22 cellular contexts compared by ENCODE assay signal in the genomic region with DNA sequence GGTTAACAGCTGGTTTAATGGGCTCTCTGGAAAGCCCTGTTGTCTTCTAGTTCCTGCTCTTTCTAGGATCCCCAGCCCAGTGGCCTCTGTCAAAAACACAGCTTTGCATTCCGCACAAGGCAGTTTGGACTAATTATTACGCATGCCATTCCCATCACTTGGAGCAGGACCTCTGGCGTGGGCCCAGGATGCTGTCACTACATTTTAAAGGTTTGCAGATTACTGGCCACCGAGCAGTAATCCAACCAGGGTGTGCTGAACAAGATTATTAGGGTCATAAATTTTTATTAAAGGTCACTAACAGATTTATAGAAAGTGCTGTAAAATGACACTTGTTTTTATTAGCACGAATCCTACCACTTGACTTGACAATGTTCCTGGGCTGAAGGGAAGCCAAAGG.
DNase-seq lines count a peak whose midpoint lies in the region; ATAC-seq and TF ChIP-seq lines count a peak whose summit lies in the region.
"Had no signal": no experiment of that assay in that cellular context is flagged by ENCODE, and none has a peak within 500 bp of the region (broad histone marks: within the 10 kb centered on the region; RNA-seq: fewer than 3 reads in every experiment).

No MANE protein-coding gene starts in this region.

- H3K4me3 ChIP-seq in right atrium auricular region = no peak overlapping the region
- no peak overlapping the region for H3K4me3 ChIP-seq in uterus
- H3K4me3 ChIP-seq: SJCRH30 had no signal

- ATAC-seq in Right ventricle myocardium superior (ENCODE audit: poor library complexity) = peak; percentile 62
- no peak for ATAC-seq in left lobe of liver
- ATAC-seq in HG03520 (IDR thresholded peaks at IDR 0.05; ENCODE audit: unreplicated experiment) = no peak
- no peak for ATAC-seq in HG02970 (IDR thresholded peaks at IDR 0.05; ENCODE audit: low FRiP score, unreplicated experiment)

- H3K27me3 ChIP-seq in right atrium auricular region (no peaks in the 10 kb centered on the region), uterus (no peaks in the 10 kb centered on the region)

- intact Hi-C loops in Right ventricle myocardium superior (cut with DNase I) (no loop called here), uterus (cut with DNase I; ENCODE audit: low total_unique reads) (no loop called here)

- H3K36me3 Mint-ChIP-seq in nephron progenitor cell (ENCODE audit: low read depth) = no peaks in the 10 kb centered on the region

- TF ChIP-seq CTCF in right atrium auricular region (IDR thresholded peaks at IDR 0.05) (no peak), VCaP (conservative IDR thresholded peaks at IDR 0.05) (no peak), nephron progenitor cell (IDR thresholded peaks at IDR 0.05) (no peak), uterus (IDR thresholded peaks at IDR 0.05) (no peak)

- no peak for TF ChIP-seq POLR2A in uterus (IDR thresholded peaks at IDR 0.05)

- no peaks in the 10 kb centered on the region for H3K9me3 Mint-ChIP-seq in nephron progenitor cell

- H3K4me1 ChIP-seq in right atrium auricular region (no peaks in the 10 kb centered on the region), uterus (peaks cover 0 to 3% of the 10 kb centered on the region in 2 donors)
- H3K4me1 ChIP-seq: SJCRH30 had no signal

- peaks cover 53% of the 10 kb centered on the region for H3K27me3 Mint-ChIP-seq in nephron progenitor cell (ENCODE audit: low read depth, poor library complexity)

- no peaks in the 10 kb centered on the region for H3K9me3 ChIP-seq in right atrium auricular region
- H3K9me3 ChIP-seq in uterus = no peaks in the 10 kb centered on the region
- H3K9me3 ChIP-seq: SJCRH30 had no signal

- DNase-seq in Right ventricle myocardium superior = peak; percentile 57
- no peak for DNase-seq in right atrium auricular region (ENCODE audit: low spot score)
- peak; percentile 15 for DNase-seq in nephron progenitor cell
- peak; percentile 79 to 86 for DNase-seq in uterus
- no peak for DNase-seq in left lobe of liver (ENCODE audit: low spot score)
- DNase-seq: 8988T, ACHN, Calu3, DMS79 treated with DMSO at 0.1 percent for 48 hours, HCEC 1CT, Karpas-422, MV-4-11, NCI-H1105, NCI-H1436 treated with DMSO at 0.1 percent for 48 hours, NCI-H1930, NCI-H2107, NCI-H524, NCI-H774, SJCRH30 had no signal

- peaks cover 13% of the 10 kb centered on the region for H3K4me1 Mint-ChIP-seq in nephron progenitor cell

- H3K4me3 Mint-ChIP-seq in nephron progenitor cell = no peak overlapping the region

- H3K36me3 ChIP-seq in right atrium auricular region = no peaks in the 10 kb centered on the region
- no peaks in the 10 kb centered on the region for H3K36me3 ChIP-seq in uterus
- H3K36me3 ChIP-seq: SJCRH30 had no signal

- no peak overlapping the region for H3K27ac ChIP-seq in right atrium auricular region
- peak overlapping the region; percentile 61 for H3K27ac ChIP-seq in VCaP
- H3K27ac ChIP-seq in uterus = peak overlapping the region in 1 of 2 donors; percentile 24
- H3K27ac ChIP-seq: SJCRH30 had no signal

- no peak overlapping the region for H3K27ac Mint-ChIP-seq in nephron progenitor cell

Comparison
In these comparisons a context has a peak if more than half of its experiments do, and no peak if none do; other contexts are left out.
1. DNase-seq: peak in Right ventricle myocardium superior (single experiment), nephron progenitor cell (single experiment) and uterus (2 of 2); none in right atrium auricular region (single experiment) and left lobe of liver (single experiment).